9 cellular contexts compared by ENCODE assay signal in genomic region chr13:52411629-52412028, GRCh38. TPM values are rescaled to one million over a fixed set of nuclear protein-coding genes. Genes with fewer than 3 reads are reported as not detected.
A peak's percentile ranks its signal among the peaks of the same experiment; 100 is the strongest.
DNase-seq lines count a peak whose midpoint lies in the region; ATAC-seq and TF ChIP-seq lines count a peak whose summit lies in the region.
"Had no signal": no experiment of that assay in that cellular context is flagged by ENCODE, and none has a peak within 500 bp of the region (broad histone marks: within the 10 kb centered on the region; RNA-seq: fewer than 3 reads in every experiment).

No MANE protein-coding gene starts in this region.

- peak overlapping the region; percentile 0 for H3K27ac Mint-ChIP-seq in progenitor cell of endocrine pancreas

- H3K9me3 Mint-ChIP-seq in progenitor cell of endocrine pancreas (ENCODE audit: low read depth) = no peaks in the 10 kb centered on the region

- DNase-seq in GM19238 (ENCODE audit: insufficient read length, low spot score) (peak; percentile 16), progenitor cell of endocrine pancreas (ENCODE audit: low spot score, unreplicated experiment) (no peak), NCI-H1105 treated with DMSO at 0.1 percent for 48 hours (lab: John Stamatoyannopoulos, UW) (no peak), NCI-H748 treated with DMSO at 0.1 percent for 48 hours (lab: John Stamatoyannopoulos, UW) (no peak)
- DNase-seq in activated CD4-positive, CD25-positive, alpha-beta regulatory T cell treated with anti-CD3 and anti-CD28 coated beads, Interleukin-2, amount 50 U/mL, for 72 hours = no peak
- DNase-seq in activated CD8-positive, alpha-beta memory T cell treated with anti-CD3 and anti-CD28 coated beads for 24 hours = no peak
- DNase-seq: stimulated activated CD4-positive, alpha-beta T cell treated with anti-CD3 and anti-CD28 coated beads, Interleukin-2, amount 100 ng/mL, for 48 hours had no signal

- peaks cover 7% of the 10 kb centered on the region for H3K4me1 Mint-ChIP-seq in progenitor cell of endocrine pancreas (ENCODE audit: low read depth)

- ATAC-seq in HG02852 (IDR thresholded peaks at IDR 0.05; ENCODE audit: unreplicated experiment) (peak; percentile 80), SK-N-SH treated with all-trans-retinoic acid at 6 μM for 48 hours (peak; percentile 51)

- H3K27me3 Mint-ChIP-seq in progenitor cell of endocrine pancreas = peaks cover 11% of the 10 kb centered on the region

- H3K36me3 Mint-ChIP-seq in progenitor cell of endocrine pancreas (ENCODE audit: insufficient read depth) = peaks cover 14% of the 10 kb centered on the region

- no peak overlapping the region for H3K4me3 Mint-ChIP-seq in progenitor cell of endocrine pancreas (ENCODE audit: low read depth)

- TF ChIP-seq CTCF in progenitor cell of endocrine pancreas (IDR thresholded peaks at IDR 0.05; ENCODE audit: unreplicated experiment) = no peak

TF ChIP-seq in SK-N-SH treated with all-trans-retinoic acid at 6 μM for 48 hours, 23 proteins besides CTCF, POLR2A, EP300 and RAD21:
- TF ChIP-seq, protein P1, sequence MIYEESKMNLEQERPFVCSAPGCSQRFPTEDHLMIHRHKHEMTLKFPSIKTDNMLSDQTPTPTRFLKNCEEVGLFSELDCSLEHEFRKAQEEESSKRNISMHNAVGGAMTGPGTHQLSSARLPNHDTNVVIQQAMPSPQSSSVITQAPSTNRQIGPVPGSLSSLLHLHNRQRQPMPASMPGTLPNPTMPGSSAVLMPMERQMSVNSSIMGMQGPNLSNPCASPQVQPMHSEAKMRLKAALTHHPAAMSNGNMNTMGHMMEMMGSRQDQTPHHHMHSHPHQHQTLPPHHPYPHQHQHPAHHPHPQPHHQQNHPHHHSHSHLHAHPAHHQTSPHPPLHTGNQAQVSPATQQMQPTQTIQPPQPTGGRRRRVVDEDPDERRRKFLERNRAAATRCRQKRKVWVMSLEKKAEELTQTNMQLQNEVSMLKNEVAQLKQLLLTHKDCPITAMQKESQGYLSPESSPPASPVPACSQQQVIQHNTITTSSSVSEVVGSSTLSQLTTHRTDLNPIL (CRISPR knock-in tag; IDR thresholded peaks at IDR 0.05; ENCODE audit: low read depth) = no peak
- 0 out of 2 replicates have a peak, but pooled peaks have one; percentile 46 for TF ChIP-seq ISL1 (CRISPR knock-in tag; IDR thresholded peaks at IDR 0.05)

RNA-seq across cellular contexts. Expression of gene THSD1, which starts 5.7 kb away (rescaled TPM):
- total RNA-seq in progenitor cell of endocrine pancreas = 1.7 TPM in 2 replicates

RNA-seq across cellular contexts. Expression of gene VPS36, which starts 38.8 kb away (rescaled TPM):
- total RNA-seq in progenitor cell of endocrine pancreas = 48.9 and 49.6 TPM in 2 replicates

RNA-seq across cellular contexts. Expression of gene CKAP2, which starts 43.6 kb away (rescaled TPM):
- total RNA-seq in progenitor cell of endocrine pancreas = 49.4 and 51.7 TPM in 2 replicates
